In the genomic region with DNA sequence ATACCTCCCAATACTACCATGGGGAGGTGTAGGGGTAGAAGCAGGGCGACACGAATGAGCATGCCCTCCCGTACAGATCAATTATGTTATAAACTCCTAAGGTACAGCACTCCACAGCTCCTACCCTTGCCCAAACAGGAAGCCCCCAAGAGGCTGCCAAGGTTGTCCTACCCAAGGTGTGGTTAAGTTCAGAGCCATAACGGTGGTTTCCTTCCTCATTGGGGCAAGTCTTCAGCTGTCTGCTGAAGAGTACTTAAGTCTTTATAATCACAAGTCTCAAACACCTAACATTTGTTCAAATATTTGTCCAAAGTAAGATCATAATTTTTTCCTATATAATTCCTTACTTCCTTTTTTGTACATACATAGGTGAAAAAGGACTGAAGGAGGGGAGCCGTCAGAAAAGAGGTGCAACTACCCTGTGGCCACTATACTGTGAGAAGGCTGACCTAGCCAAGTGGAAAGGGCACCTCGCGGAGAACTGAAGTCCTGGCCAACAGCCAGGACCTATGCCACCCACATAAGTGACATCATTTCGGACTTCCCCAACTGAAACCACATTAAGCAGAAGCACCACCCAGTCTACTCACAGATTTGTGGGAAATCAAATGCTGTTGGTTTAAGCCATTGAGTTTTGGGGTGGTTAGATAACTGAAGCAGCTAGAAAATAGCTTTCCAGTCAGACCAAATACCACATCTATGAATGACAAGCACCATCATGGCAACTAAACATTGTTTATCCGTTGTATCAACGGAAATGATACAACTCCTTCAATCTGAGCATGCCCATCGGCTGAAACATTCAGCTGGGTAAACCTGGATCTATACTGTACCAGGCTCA, we compare ENCODE assay signal across 8 cellular contexts. TPM values are rescaled to one million over a fixed set of nuclear protein-coding genes. Genes with fewer than 3 reads are reported as not detected.
DNase-seq lines count a peak whose midpoint lies in the region; ATAC-seq and TF ChIP-seq lines count a peak whose summit lies in the region.

No MANE protein-coding gene starts in this region.

- no peak overlapping the region for H3K27ac ChIP-seq in AG04450 (ENCODE audit: low read depth, low read length)
- peak overlapping the region; percentile 95 for H3K27ac ChIP-seq in OCI-LY1 (ENCODE audit: low read depth, low read length, poor library complexity, severe bottlenecking)
- H3K27ac ChIP-seq in hepatocyte, result no peak overlapping the region

- POLR2A ChIA-PET in AG04450 (lab: Yijun Ruan, JAX), result no interaction called here

- CTCF ChIA-PET in AG04450 (lab: Charles Lee), result interaction anchor here (1.1 kb wide), 1 partner anchor 69 kb away, joined by 3 read pairs; no protein-coding TSS in a partner anchor

- H3K9ac ChIP-seq in OCI-LY1 (ENCODE audit: low read length), result peak overlapping the region; percentile 43; the same call in 1 of the 2 replicates

- no peaks in the 10 kb centered on the region for H3F3A ChIP-seq in OCI-LY1 (ENCODE audit: insufficient read depth, low read length)

- H4K20me1 ChIP-seq in OCI-LY1 (ENCODE audit: insufficient read depth, low read length) (no peaks in the 10 kb centered on the region), hepatocyte (ENCODE audit: insufficient read depth, poor library complexity, severe bottlenecking) (peaks cover 11% of the 10 kb centered on the region)

- H3K27me3 ChIP-seq in AG04450 (ENCODE audit: control insufficient read depth, insufficient read depth, low read length) (no peaks in the 10 kb centered on the region), OCI-LY1 (ENCODE audit: insufficient read depth, low read length) (no peaks in the 10 kb centered on the region), hepatocyte (no peaks in the 10 kb centered on the region)

- H3K4me2 ChIP-seq in OCI-LY1 (ENCODE audit: low read length) (peak overlapping the region; percentile 73), hepatocyte (no peak overlapping the region)

- TF ChIP-seq CTCF in AG04450 (IDR thresholded peaks at IDR 0.05; ENCODE audit: low read depth, low read length) (no peak), OCI-LY1 (IDR thresholded peaks at IDR 0.05; ENCODE audit: low read length) (no peak), hepatocyte (IDR thresholded peaks at IDR 0.05; ENCODE audit: poor library complexity) (no peak)

- H3K4me3 ChIP-seq in AG04450 (ENCODE audit: low read depth, low read length) (no peak overlapping the region), OCI-LY1 (ENCODE audit: low read depth, low read length, poor library complexity, severe bottlenecking) (peak overlapping the region; percentile 51), hepatocyte (no peak overlapping the region)

- H3K9me2 ChIP-seq in OCI-LY1 (ENCODE audit: low read depth, low read length) (no peaks in the 10 kb centered on the region), hepatocyte (replicated peaks; ENCODE audit: insufficient read depth) (no peaks in the 10 kb centered on the region)

- H2AFZ ChIP-seq in OCI-LY1 (ENCODE audit: low read length) (no peak overlapping the region), hepatocyte (no peak overlapping the region)

- peak; percentile 21 for DNase-seq in AG04450 (ENCODE audit: low read depth, low spot score)
- DNase-seq in activated T-cell treated with anti-CD3 and anti-CD28 coated beads for 24 hours (ENCODE audit: low read depth), result peak; percentile 65
- peak; percentile 18 for DNase-seq in hepatocyte (ENCODE audit: low spot score)
- peak; percentile 72 for DNase-seq in stimulated activated CD8-positive, alpha-beta memory T cell treated with anti-CD3 and anti-CD28 coated beads, Interleukin-4, amount 100 ng/mL, for 48 hours
- no peak for DNase-seq in amniotic stem cell (lab: John Stamatoyannopoulos, UW)

- H3K4me1 ChIP-seq in OCI-LY1 (ENCODE audit: insufficient read depth, low read length, severe bottlenecking) (peaks cover 51% of the 10 kb centered on the region), hepatocyte (ENCODE audit: insufficient read depth) (peaks cover 12% of the 10 kb centered on the region)

- H3K79me2 ChIP-seq in OCI-LY1 (ENCODE audit: insufficient read depth, low read length), result peaks cover 12% of the 10 kb centered on the region
- peaks cover 20% of the 10 kb centered on the region for H3K79me2 ChIP-seq in hepatocyte

- 91% methylated on average over 11 of the region's 11 CpGs for WGBS in hepatocyte (ENCODE audit: low lambda C conversion rate, missing lambda C conversion rate)

- peak; percentile 36 for ATAC-seq in GM21381 (IDR thresholded peaks at IDR 0.05; ENCODE audit: unreplicated experiment)
- no peak for ATAC-seq in HG02852 (IDR thresholded peaks at IDR 0.05; ENCODE audit: unreplicated experiment)

- peaks cover 3% of the 10 kb centered on the region; the same call in 1 of the 2 replicates for H3K9me3 ChIP-seq in AG04450 (ENCODE audit: control insufficient read depth, insufficient read depth, low read length)
- H3K9me3 ChIP-seq in OCI-LY1 (ENCODE audit: low read length), result no peaks in the 10 kb centered on the region
- no peaks in the 10 kb centered on the region for H3K9me3 ChIP-seq in hepatocyte (ENCODE audit: low read depth)

- H3K36me3 ChIP-seq in OCI-LY1 (ENCODE audit: insufficient read depth, low read length) (peaks cover 9% of the 10 kb centered on the region), hepatocyte (replicated peaks; ENCODE audit: insufficient read depth, low read depth) (no peaks in the 10 kb centered on the region)

RNA-seq across cellular contexts. Expression of gene RAB22A, which starts 2.9 kb away (rescaled TPM):
- polyA plus RNA-seq in AG04450 (2011; rRNA removed), result 11.7 and 14.9 TPM in 2 replicates
- polyA minus RNA-seq in AG04450 (2011; rRNA and poly(A)+ RNA removed), result 15.0 and 20.0 TPM in 2 replicates
- total RNA-seq in hepatocyte, result 24.0 and 26.9 TPM in 2 replicates
- polyA plus RNA-seq in hepatocyte, result 16.7 and 18.4 TPM in 2 replicates
